Comparison of ENCODE assay signal across 12 cellular contexts in the genomic region with DNA sequence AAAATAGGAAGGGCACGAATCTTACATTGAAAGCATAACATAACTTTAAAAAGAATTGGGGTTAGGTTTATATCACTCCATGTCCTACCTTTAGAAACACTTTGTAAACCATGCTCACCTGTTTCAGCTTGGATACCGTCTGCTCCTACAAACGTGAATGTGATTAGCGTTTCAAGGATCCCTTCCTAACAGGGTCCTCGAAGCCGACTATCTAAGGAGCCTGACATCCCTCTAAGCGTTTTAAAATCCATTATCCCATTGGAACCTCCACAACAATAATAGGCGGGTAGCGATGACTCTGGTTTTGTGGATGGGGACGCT. TPM values are rescaled to one million over a fixed set of nuclear protein-coding genes. Genes with fewer than 3 reads are reported as not detected.
A peak's percentile ranks its signal among the peaks of the same experiment; 100 is the strongest.
DNase-seq lines count a peak whose midpoint lies in the region; FAIRE-seq and TF ChIP-seq lines count a peak whose summit lies in the region.
"Had no signal": no experiment of that assay in that cellular context is flagged by ENCODE, and none has a peak within 500 bp of the region (broad histone marks: within the 10 kb centered on the region; RNA-seq: fewer than 3 reads in every experiment).

No MANE protein-coding gene starts in this region.

- no peak for DNase-seq in brain microvascular endothelial cell
- no peak for DNase-seq in keratinocyte (ENCODE audit: low read depth, low spot score)
- no peak for DNase-seq in GOT3 (lab: John Stamatoyannopoulos, UW)
- DNase-seq in amniotic stem cell (lab: John Stamatoyannopoulos, UW): no peak
- no peak for DNase-seq in activated naive CD4-positive, alpha-beta T cell treated with anti-CD3 and anti-CD28 coated beads, Interleukin-2, amount 50 U/mL, for 16 hours
- DNase-seq in NCI-H146 (lab: John Stamatoyannopoulos, UW): no peak
- DNase-seq: activated CD8-positive, alpha-beta memory T cell treated with anti-CD3 and anti-CD28 coated beads, Interleukin-2, amount 10 ng/mL, durations not matched to agents 7 days and 5 days; stimulated activated naive CD8-positive, alpha-beta T cell treated with anti-CD3 and anti-CD28 coated beads, Interleukin-15, amount 100 ng/mL, for 72 hours had no signal

- in situ Hi-C loops in brain microvascular endothelial cell (cut with HindIII; ENCODE audit: low pct_ligation_motif_present, low sequenced_read_pairs): no loop called here

- CTCF ChIA-PET in HEK293 (lab: Yijun Ruan, JAX): no interaction called here

- H3K9me3 ChIP-seq in HEK293 (ENCODE audit: control insufficient read depth, insufficient read depth, low read depth, low read length) (no peaks in the 10 kb centered on the region), keratinocyte (ENCODE audit: control insufficient read depth, low read depth, low read length) (no peaks in the 10 kb centered on the region)

- H3K27ac ChIP-seq in HEK293 (ENCODE audit: extremely low read depth, low read depth, low read length) (no peak overlapping the region), brain microvascular endothelial cell (no peak overlapping the region), keratinocyte (ENCODE audit: control insufficient read depth, insufficient read depth, low read length) (no peak overlapping the region), skin epidermis (peak overlapping the region in 14 of 21 experiments; percentile 7 to 86 (median 68))

- no peaks in the 10 kb centered on the region for H4K20me1 ChIP-seq in keratinocyte (ENCODE audit: control insufficient read depth, extremely low read depth, insufficient read depth, low read length)

- no peak for TF ChIP-seq CTCF in HEK293 (tag by site-specific recombination; IDR thresholded peaks at IDR 0.05)
- TF ChIP-seq CTCF in brain microvascular endothelial cell (IDR thresholded peaks at IDR 0.05; ENCODE audit: low read depth, low read length, missing control alignments): no peak
- TF ChIP-seq CTCF in keratinocyte (optimal IDR thresholded peaks at IDR 0.05 in 1 of 3, IDR thresholded peaks at IDR 0.05 in 1 of 3, conservative IDR thresholded peaks at IDR 0.05 in 1 of 3; ENCODE audit: extremely low read depth in 1 of 3, insufficient read depth in 2 of 3, low read length in 3 of 3): no peak

- H3K27me3 ChIP-seq in brain microvascular endothelial cell (replicated peaks) (no peaks in the 10 kb centered on the region), keratinocyte (ENCODE audit: control insufficient read depth, extremely low read depth, insufficient read depth, low read length) (peaks cover 25% of the 10 kb centered on the region)

- H3K79me2 ChIP-seq in keratinocyte (ENCODE audit: control insufficient read depth, insufficient read depth, low read length): no peaks in the 10 kb centered on the region

- H3K36me3 ChIP-seq in HEK293 (ENCODE audit: control insufficient read depth in 2 of 2, insufficient read depth in 1 of 2, low read length in 2 of 2) (no peaks in the 10 kb centered on the region), brain microvascular endothelial cell (replicated peaks) (no peaks in the 10 kb centered on the region), keratinocyte (ENCODE audit: control insufficient read depth in 2 of 2, extremely low read depth in 1 of 2, insufficient read depth in 2 of 2, low read length in 2 of 2) (no peaks in the 10 kb centered on the region)

- peak overlapping the region; percentile 91 for H3K4me2 ChIP-seq in keratinocyte (ENCODE audit: control insufficient read depth, extremely low read depth, insufficient read depth, low read depth, low read length)

- H2AFZ ChIP-seq in keratinocyte (ENCODE audit: control insufficient read depth, low read length): no peak overlapping the region

- H3K9me1 ChIP-seq in keratinocyte (ENCODE audit: control insufficient read depth, extremely low read depth, insufficient read depth, low read length): no peaks in the 10 kb centered on the region

- dilution Hi-C loops in keratinocyte (cut with MboI; ENCODE audit: extremely low pct_ligation_motif_present, low sequenced_read_pairs): no loop called here

- FAIRE-seq in keratinocyte (lab: Jason Lieb, UNC): no peak
- FAIRE-seq: endometrium, G401.6 had no signal

- peak overlapping the region; percentile 50 for H3K4me3 ChIP-seq in HEK293 (ENCODE audit: low read depth, low read length)
- H3K4me3 ChIP-seq in brain microvascular endothelial cell (ENCODE audit: low read depth, low read length): peak overlapping the region; percentile 60
- H3K4me3 ChIP-seq in keratinocyte (ENCODE audit: control insufficient read depth in 2 of 3, extremely low read depth in 1 of 3, insufficient read depth in 2 of 3, low read depth in 1 of 3, low read length in 3 of 3): peak overlapping the region; percentile 41 to 67 (median 67)
- H3K4me3 ChIP-seq in skin epidermis: peak overlapping the region; percentile 21 to 49 (median 37)

- no peak overlapping the region for H3K9ac ChIP-seq in keratinocyte (ENCODE audit: control insufficient read depth, extremely low read depth, insufficient read depth, low read length)

- H3K4me1 ChIP-seq in HEK293 (ENCODE audit: control insufficient read depth, insufficient read depth, low read length) (no peaks in the 10 kb centered on the region), keratinocyte (ENCODE audit: control insufficient read depth, extremely low read depth, insufficient read depth, low read length) (peaks cover 17% of the 10 kb centered on the region)

- POLR2A ChIA-PET in HEK293 (lab: Yijun Ruan, JAX): no interaction called here

TF ChIP-seq in HEK293, 187 proteins besides CTCF, POLR2A, EP300 and RAD21:
- TF ChIP-seq, protein P1, sequence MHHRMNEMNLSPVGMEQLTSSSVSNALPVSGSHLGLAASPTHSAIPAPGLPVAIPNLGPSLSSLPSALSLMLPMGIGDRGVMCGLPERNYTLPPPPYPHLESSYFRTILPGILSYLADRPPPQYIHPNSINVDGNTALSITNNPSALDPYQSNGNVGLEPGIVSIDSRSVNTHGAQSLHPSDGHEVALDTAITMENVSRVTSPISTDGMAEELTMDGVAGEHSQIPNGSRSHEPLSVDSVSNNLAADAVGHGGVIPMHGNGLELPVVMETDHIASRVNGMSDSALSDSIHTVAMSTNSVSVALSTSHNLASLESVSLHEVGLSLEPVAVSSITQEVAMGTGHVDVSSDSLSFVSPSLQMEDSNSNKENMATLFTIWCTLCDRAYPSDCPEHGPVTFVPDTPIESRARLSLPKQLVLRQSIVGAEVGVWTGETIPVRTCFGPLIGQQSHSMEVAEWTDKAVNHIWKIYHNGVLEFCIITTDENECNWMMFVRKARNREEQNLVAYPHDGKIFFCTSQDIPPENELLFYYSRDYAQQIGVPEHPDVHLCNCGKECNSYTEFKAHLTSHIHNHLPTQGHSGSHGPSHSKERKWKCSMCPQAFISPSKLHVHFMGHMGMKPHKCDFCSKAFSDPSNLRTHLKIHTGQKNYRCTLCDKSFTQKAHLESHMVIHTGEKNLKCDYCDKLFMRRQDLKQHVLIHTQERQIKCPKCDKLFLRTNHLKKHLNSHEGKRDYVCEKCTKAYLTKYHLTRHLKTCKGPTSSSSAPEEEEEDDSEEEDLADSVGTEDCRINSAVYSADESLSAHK (tag by site-specific recombination; IDR thresholded peaks at IDR 0.05): peak; percentile 57
- TF ChIP-seq, protein P2, sequence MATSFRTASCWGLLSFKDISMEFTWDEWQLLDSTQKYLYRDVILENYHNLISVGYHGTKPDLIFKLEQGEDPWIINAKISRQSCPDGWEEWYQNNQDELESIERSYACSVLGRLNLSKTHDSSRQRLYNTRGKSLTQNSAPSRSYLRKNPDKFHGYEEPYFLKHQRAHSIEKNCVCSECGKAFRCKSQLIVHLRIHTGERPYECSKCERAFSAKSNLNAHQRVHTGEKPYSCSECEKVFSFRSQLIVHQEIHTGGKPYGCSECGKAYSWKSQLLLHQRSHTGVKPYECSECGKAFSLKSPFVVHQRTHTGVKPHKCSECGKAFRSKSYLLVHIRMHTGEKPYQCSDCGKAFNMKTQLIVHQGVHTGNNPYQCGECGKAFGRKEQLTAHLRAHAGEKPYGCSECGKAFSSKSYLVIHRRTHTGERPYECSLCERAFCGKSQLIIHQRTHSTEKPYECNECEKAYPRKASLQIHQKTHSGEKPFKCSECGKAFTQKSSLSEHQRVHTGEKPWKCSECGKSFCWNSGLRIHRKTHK (tag by site-specific recombination; IDR thresholded peaks at IDR 0.05): no peak
- TF ChIP-seq ZNF335 (tag by site-specific recombination; conservative IDR thresholded peaks at IDR 0.05) (peak; percentile 97), BCL11B (tag by site-specific recombination; IDR thresholded peaks at IDR 0.05; ENCODE audit: low read depth) (no peak)

RNA-seq across cellular contexts. Expression of a gene that starts 1.0 kb away (rescaled TPM):
- 0.09 to 0.14 TPM (median 0.10 TPM) in 3 replicates for polyA plus RNA-seq in keratinocyte
- polyA plus RNA-seq in keratinocyte (2011; ENCODE audit: low read depth): 0.04 TPM
- polyA plus RNA-seq in keratinocyte (2011; cell fraction: cytosol; rRNA removed): 0.08 and 0.11 TPM in 2 replicates
- 0.69 and 0.85 TPM in 2 replicates for polyA plus RNA-seq in keratinocyte (2011; cell fraction: nucleus; rRNA removed)
- 0.05 and 0.23 TPM in 2 replicates for polyA plus RNA-seq in keratinocyte (2012; ENCODE audit: low replicate concordance)
- 0.30 to 0.58 TPM (median 0.53 TPM) in 3 replicates for polyA minus RNA-seq in keratinocyte
- not detected for polyA minus RNA-seq in keratinocyte (2011; cell fraction: cytosol; rRNA and poly(A)+ RNA removed)
- polyA minus RNA-seq in keratinocyte (2011; cell fraction: nucleus; rRNA and poly(A)+ RNA removed): 2.1 and 4.7 TPM in 2 replicates

Comparison
In these comparisons a context has a peak if more than half of its experiments do, and no peak if none do; other contexts are left out.
1. H3K27ac ChIP-seq: peak in skin epidermis (14 of 21); none in HEK293 (single experiment), brain microvascular endothelial cell (single experiment) and keratinocyte (single experiment).
2. Peak in every context shown above with its lines, with median percentiles within 50 percentile points of each other: H3K4me3 ChIP-seq.